1 cellular context compared by ENCODE assay signal in the genomic region with DNA sequence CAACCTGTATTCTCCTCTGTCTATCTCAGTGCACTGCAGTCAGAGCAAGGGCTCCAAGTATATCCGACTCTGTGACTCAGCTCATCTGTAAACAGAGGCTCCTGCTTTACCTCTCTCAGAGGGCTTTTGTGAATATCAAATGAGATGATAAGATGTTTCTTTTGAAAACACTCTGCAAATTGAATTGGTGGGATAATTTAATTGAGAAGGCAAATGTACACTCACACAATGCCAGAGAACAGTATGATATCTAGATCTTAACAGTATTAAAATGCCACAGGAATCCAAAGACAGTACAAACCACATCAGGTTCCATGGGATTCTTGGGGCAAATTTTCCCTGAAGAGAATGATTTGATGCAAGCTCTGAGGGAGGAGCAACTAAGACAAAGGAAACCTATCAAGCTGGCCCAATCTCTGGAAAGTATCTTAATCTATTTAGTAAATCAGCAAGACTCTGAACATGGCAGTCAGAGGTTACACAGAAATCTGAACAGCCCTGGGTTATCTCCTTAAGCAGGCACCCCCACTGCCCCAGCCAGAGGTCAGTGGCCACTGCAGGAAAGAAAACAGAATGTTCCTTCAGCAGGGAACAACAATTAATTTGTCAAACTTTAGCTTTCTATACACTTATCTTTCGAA.
TF ChIP-seq lines count a peak whose summit lies in the region.

No MANE protein-coding gene starts in this region.

TF ChIP-seq in IMR-90, 13 proteins besides CTCF, POLR2A, EP300 and RAD21:
- TF ChIP-seq NFE2L2 (IDR thresholded peaks at IDR 0.05; ENCODE audit: low read depth, low read length) (no peak), CHD1 (IDR thresholded peaks at IDR 0.05; ENCODE audit: low read depth, low read length) (no peak), RFX5 (IDR thresholded peaks at IDR 0.05; ENCODE audit: low read depth, low read length) (no peak), BHLHE40 (IDR thresholded peaks at IDR 0.05; ENCODE audit: low read depth, low read length) (no peak), MXI1 (IDR thresholded peaks at IDR 0.05; ENCODE audit: borderline replicate concordance, low read depth, low read length) (no peak), FOS (IDR thresholded peaks at IDR 0.05; ENCODE audit: low read depth, low read length) (peak; percentile 54)
